8 cellular contexts compared by ENCODE assay signal in the genomic region with DNA sequence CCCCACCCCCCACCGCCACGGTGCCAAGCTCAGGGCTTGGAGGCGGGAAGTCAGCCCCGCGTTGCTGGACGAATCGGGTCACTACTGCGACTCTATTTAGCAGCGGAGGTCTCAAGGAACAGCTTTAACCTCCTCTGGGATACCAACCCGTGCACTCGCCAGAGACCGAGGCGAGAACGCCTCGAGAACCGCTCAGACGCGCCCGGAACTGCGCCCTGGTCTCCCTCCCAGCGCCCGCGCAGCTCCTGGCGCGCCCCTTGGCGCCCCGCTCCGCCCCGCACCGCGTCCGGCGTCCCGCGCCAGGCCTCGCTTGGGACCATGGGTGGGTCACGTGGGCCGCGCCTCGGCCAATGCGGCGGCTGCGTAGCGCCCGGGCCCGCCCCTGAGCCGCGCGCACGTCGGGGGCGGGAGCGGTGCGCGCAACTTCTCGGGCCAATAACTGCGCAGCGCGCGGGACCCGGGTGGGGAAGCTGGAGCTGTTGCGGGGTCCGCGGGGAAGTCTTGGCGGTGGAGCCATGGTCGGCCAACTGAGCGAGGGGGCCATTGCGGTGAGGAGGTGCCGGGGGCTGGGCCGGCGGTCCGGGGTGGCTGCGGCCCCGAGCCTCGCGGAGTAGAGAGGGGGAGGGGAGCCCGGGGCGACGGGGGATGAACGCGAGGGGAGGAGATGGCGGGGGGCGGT. TPM values are rescaled to one million over a fixed set of nuclear protein-coding genes. Genes with fewer than 3 reads are reported as not detected.
DNase-seq lines count a peak whose midpoint lies in the region; ATAC-seq and TF ChIP-seq lines count a peak whose summit lies in the region.

Gene RPA1 (plus strand): TSS at position 427 of the 679 bp plus-strand sequence. CDS start 89 bp downstream, at position 516.
A gene with protein sequence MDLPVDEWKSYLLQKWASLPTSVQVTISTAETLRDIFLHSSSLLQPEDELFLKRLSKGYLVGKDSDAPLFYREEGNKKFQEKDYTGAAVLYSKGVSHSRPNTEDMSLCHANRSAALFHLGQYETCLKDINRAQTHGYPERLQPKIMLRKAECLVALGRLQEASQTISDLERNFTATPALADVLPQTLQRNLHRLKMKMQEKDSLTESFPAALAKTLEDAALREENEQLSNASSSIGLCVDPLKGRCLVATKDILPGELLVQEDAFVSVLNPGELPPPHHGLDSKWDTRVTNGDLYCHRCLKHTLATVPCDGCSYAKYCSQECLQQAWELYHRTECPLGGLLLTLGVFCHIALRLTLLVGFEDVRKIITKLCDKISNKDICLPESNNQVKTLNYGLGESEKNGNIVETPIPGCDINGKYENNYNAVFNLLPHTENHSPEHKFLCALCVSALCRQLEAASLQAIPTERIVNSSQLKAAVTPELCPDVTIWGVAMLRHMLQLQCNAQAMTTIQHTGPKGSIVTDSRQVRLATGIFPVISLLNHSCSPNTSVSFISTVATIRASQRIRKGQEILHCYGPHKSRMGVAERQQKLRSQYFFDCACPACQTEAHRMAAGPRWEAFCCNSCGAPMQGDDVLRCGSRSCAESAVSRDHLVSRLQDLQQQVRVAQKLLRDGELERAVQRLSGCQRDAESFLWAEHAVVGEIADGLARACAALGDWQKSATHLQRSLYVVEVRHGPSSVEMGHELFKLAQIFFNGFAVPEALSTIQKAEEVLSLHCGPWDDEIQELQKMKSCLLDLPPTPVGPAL (minus strand): TSS at position 324 of the 679 bp plus-strand sequence. CDS start 1,908 bp downstream, outside the sequence.

- H3K4me3 ChIP-seq in AG09309 (ENCODE audit: control insufficient read depth, low read depth, low read length), result peak within 1 kb of the TSS; percentile 59

- peak; percentile 79 for ATAC-seq in GM18907 (IDR thresholded peaks at IDR 0.05; ENCODE audit: unreplicated experiment)
- peak; percentile 83 for ATAC-seq in HG03135 (IDR thresholded peaks at IDR 0.05; ENCODE audit: unreplicated experiment)

- DNase-seq in AG09309 (ENCODE audit: low read depth) (no peak), NCI-H446 treated with DMSO at 0.1 percent for 48 hours (lab: John Stamatoyannopoulos, UW) (peak; percentile 62), cerebellum (ENCODE audit: low spot score) (peak; percentile 95), kidney tubule cell (ENCODE audit: low spot score) (peak; percentile 90)
- peak; percentile 71 to 78 for DNase-seq in activated CD4-positive, alpha-beta T cell treated with anti-CD3 and anti-CD28 coated beads for 24 hours (ENCODE audit: low read depth in 2 of 2)
- peak; percentile 68 to 86 for DNase-seq in stimulated activated CD4-positive, alpha-beta T cell treated with anti-CD3 and anti-CD28 coated beads, Interleukin-15, amount 100 ng/mL, for 48 hours (ENCODE audit: low read depth in 2 of 2)

- no peak for TF ChIP-seq CTCF in AG09309 (IDR thresholded peaks at IDR 0.05; ENCODE audit: control insufficient read depth, insufficient read depth, low read depth, low read length, missing control alignments)

RNA-seq across cellular contexts. Expression of gene RPA1, which starts in this region (rescaled TPM):
- total RNA-seq in cerebellum, result 15.9 TPM

RNA-seq across cellular contexts. Expression of the second gene that starts in this region (rescaled TPM):
- total RNA-seq in cerebellum, result 12.3 TPM
